21 cellular contexts compared by ENCODE assay signal in genomic region chr9:13205824-13206223, GRCh38.
DNase-seq lines count a peak whose midpoint lies in the region; ATAC-seq, FAIRE-seq and TF ChIP-seq lines count a peak whose summit lies in the region.
"Had no signal": no experiment of that assay in that cellular context is flagged by ENCODE, and none has a peak within 500 bp of the region (broad histone marks: within the 10 kb centered on the region; RNA-seq: fewer than 3 reads in every experiment).

No MANE protein-coding gene starts in this region.

- H3K4me2 ChIP-seq in HepG2 (ENCODE audit: low read depth, low read length), result no peak overlapping the region
- H3K4me2 ChIP-seq: BLaER1 treated with 17β-estradiol and CSF1 and Interleukin-3, amounts not matched to agents 10 nM and 100 nM; GM23338 had no signal

- H3K27me3 Mint-ChIP-seq in chondrocyte (ENCODE audit: low read depth), result no peaks in the 10 kb centered on the region

- intact Hi-C loops in HepG2 (cut with micrococcal nuclease; ENCODE audit: unreplicated experiment), result no loop called here

- peaks cover 32% of the 10 kb centered on the region for H3K36me3 Mint-ChIP-seq in chondrocyte (ENCODE audit: low read depth)

- H3K79me2 ChIP-seq in HepG2 (ENCODE audit: insufficient read depth, low read length), result no peaks in the 10 kb centered on the region

- no peak overlapping the region for H2AFZ ChIP-seq in HepG2 (ENCODE audit: low read length)
- H2AFZ ChIP-seq: GM23338 had no signal

- POLR2A ChIA-PET in HepG2 (lab: Yijun Ruan, JAX), result no interaction called here

- FAIRE-seq in HepG2 (lab: Jason Lieb, UNC), result no peak
- FAIRE-seq: D721Med had no signal

- no TSS peak for BruUV-seq in HepG2 (replicated peaks; lab: Mats Ljungman, UMichigan)

- H4K20me1 ChIP-seq in HepG2 (ENCODE audit: insufficient read depth, low read length), result no peaks in the 10 kb centered on the region
- H4K20me1 ChIP-seq: BLaER1 treated with 17β-estradiol and CSF1 and Interleukin-3, amounts not matched to agents 10 nM and 100 nM had no signal

- no peaks in the 10 kb centered on the region for H3K9me3 ChIP-seq in HepG2 (ENCODE audit: low read length)
- H3K9me3 ChIP-seq: BLaER1 treated with 17β-estradiol and CSF1 and Interleukin-3, amounts not matched to agents 10 nM and 100 nM had no signal

- H3K27me3 ChIP-seq in HepG2 (ENCODE audit: control insufficient read depth in 1 of 2, insufficient read depth in 2 of 2, low read length in 2 of 2), result no peaks in the 10 kb centered on the region
- H3K27me3 ChIP-seq: BLaER1 treated with 17β-estradiol and CSF1 and Interleukin-3, amounts not matched to agents 10 nM and 100 nM had no signal

- in situ Hi-C loops in HepG2 (cut with HindIII; ENCODE audit: extremely low pct_ligation_motif_present, low pct_unique_long_range_greater_than_20kb), result no loop called here

- TF ChIP-seq EP300 in HepG2 (IDR thresholded peaks at IDR 0.05; ENCODE audit: low read depth in 2 of 2, low read length in 2 of 2) (no peak), HepG2 (CRISPR knock-in tag; IDR thresholded peaks at IDR 0.05; ENCODE audit: borderline replicate concordance) (no peak)

- ATAC-seq in HepG2, result no peak
- no peak for ATAC-seq in stimulated activated naive CD8-positive, alpha-beta T cell treated with anti-CD3 and anti-CD28 coated beads, Interleukin-15, Interleukin-2, amounts not matched to agents 100 U/mL and 50 U/mL, for 24 hours
- no peak for ATAC-seq in GM19455 (IDR thresholded peaks at IDR 0.05; ENCODE audit: unreplicated experiment)
- no peak for ATAC-seq in GM18520 (IDR thresholded peaks at IDR 0.05; ENCODE audit: unreplicated experiment)
- ATAC-seq: GM23338, PC-3, SK-N-SH treated with all-trans-retinoic acid at 6 μM for 48 hours had no signal

- TF ChIP-seq POLR2A in HepG2 (IDR thresholded peaks at IDR 0.05; ENCODE audit: insufficient read depth in 1 of 2, low read depth in 2 of 2, low read length in 2 of 2), result no peak

- no peak overlapping the region for H3K4me3 Mint-ChIP-seq in chondrocyte (ENCODE audit: unreplicated experiment)
- H3K4me3 Mint-ChIP-seq: GM23338 had no signal

- H3K4me3 ChIP-seq in epithelial cell of esophagus (ENCODE audit: low read length), result no peak overlapping the region
- no peak overlapping the region for H3K4me3 ChIP-seq in HepG2 (replicated peaks in 1 of 3; ENCODE audit: insufficient read depth in 1 of 3, low read depth in 2 of 3, low read length in 3 of 3)
- H3K4me3 ChIP-seq: BLaER1 treated with 17β-estradiol and CSF1 and Interleukin-3, amounts not matched to agents 10 nM and 100 nM; GM23338 had no signal

- peaks cover 21% of the 10 kb centered on the region for H3K4me1 ChIP-seq in HepG2 (ENCODE audit: insufficient read depth, low read length)
- H3K4me1 ChIP-seq: BLaER1 treated with 17β-estradiol and CSF1 and Interleukin-3, amounts not matched to agents 10 nM and 100 nM had no signal

- TF ChIP-seq CTCF in epithelial cell of esophagus (IDR thresholded peaks at IDR 0.05; ENCODE audit: insufficient read depth, low read depth, low read length, missing control alignments) (no peak), HepG2 (CRISPR knock-in tag; IDR thresholded peaks at IDR 0.05) (no peak), chondrocyte (IDR thresholded peaks at IDR 0.05) (no peak)

- peaks cover 12% of the 10 kb centered on the region for H3K4me1 Mint-ChIP-seq in chondrocyte (ENCODE audit: low read depth)

- no peak overlapping the region for H3K27ac ChIP-seq in HepG2 (ENCODE audit: extremely low read length, insufficient read depth, low read length)
- H3K27ac ChIP-seq: BLaER1 treated with 17β-estradiol and CSF1 and Interleukin-3, amounts not matched to agents 10 nM and 100 nM had no signal

- no peak overlapping the region for H3K27ac Mint-ChIP-seq in chondrocyte (ENCODE audit: unreplicated experiment)
- H3K27ac Mint-ChIP-seq: GM23338 had no signal

- CTCF ChIA-PET in HepG2 (lab: Yijun Ruan, JAX; ENCODE audit: low intra/inter-chr PET ratio, low total read pairs), result no interaction called here

- H3K36me3 ChIP-seq in HepG2 (replicated peaks in 1 of 2; ENCODE audit: control insufficient read depth in 1 of 2, insufficient read depth in 2 of 2, low read length in 2 of 2), result no peaks in the 10 kb centered on the region
- H3K36me3 ChIP-seq: BLaER1 treated with 17β-estradiol and CSF1 and Interleukin-3, amounts not matched to agents 10 nM and 100 nM had no signal

- no peak overlapping the region for H3K9ac ChIP-seq in HepG2 (ENCODE audit: insufficient read depth, low read depth, low read length)
- H3K9ac ChIP-seq: BLaER1 treated with 17β-estradiol and CSF1 and Interleukin-3, amounts not matched to agents 10 nM and 100 nM had no signal

- no peak for TF ChIP-seq RAD21 in HepG2 (CRISPR knock-in tag; IDR thresholded peaks at IDR 0.05)

- 82% methylated on average over 3 of the region's 3 CpGs for WGBS in HepG2 (ENCODE audit: low lambda C conversion rate)

- no peaks in the 10 kb centered on the region for H3K9me3 Mint-ChIP-seq in chondrocyte (ENCODE audit: low read depth)
- H3K9me3 Mint-ChIP-seq: GM23338 had no signal

- DNase-seq in EH (ENCODE audit: low read depth), result peak; percentile 3
- peak; percentile 77 for DNase-seq in OCI-M1 (lab: John Stamatoyannopoulos, UW)
- peak; percentile 71 for DNase-seq in epithelial cell of esophagus (ENCODE audit: low read depth)
- DNase-seq in HepG2 (ENCODE audit: low spot score), result no peak
- DNase-seq in stimulated activated naive CD8-positive, alpha-beta T cell treated with anti-CD3 and anti-CD28 coated beads, Interleukin-15, Interleukin-2, amounts not matched to agents 100 U/mL and 50 U/mL, for 24 hours, result no peak
- DNase-seq in chondrocyte (ENCODE audit: low spot score), result no peak
- DNase-seq: NCI-H1092 treated with DMSO at 0.1 percent for 48 hours, NCI-H1694, NCI-H2107, NCI-H510A, NCI-H774, PC-3, RPMI8226, SHP77 treated with DMSO at 0.1 percent for 48 hours, T-helper 1 cell had no signal

TF ChIP-seq in HepG2, 621 proteins besides CTCF, POLR2A, EP300 and RAD21:
- TF ChIP-seq CEBPG (CRISPR knock-in tag; IDR thresholded peaks at IDR 0.05) (peak; percentile 85), CEBPB (IDR thresholded peaks at IDR 0.05; ENCODE audit: borderline replicate concordance, low read depth, low read length) (peak; percentile 93), ZSCAN22 (CRISPR knock-in tag; IDR thresholded peaks at IDR 0.05) (no peak)

Comparison
In these comparisons a context has a peak if more than half of its experiments do, and no peak if none do; other contexts are left out.
1. DNase-seq: peak in EH (single experiment), OCI-M1 (single experiment) and epithelial cell of esophagus (single experiment); none in HepG2 (single experiment), stimulated activated naive CD8-positive, alpha-beta T cell treated with anti-CD3 and anti-CD28 coated beads, Interleukin-15, Interleukin-2, amounts not matched to agents 100 U/mL and 50 U/mL, for 24 hours (single experiment) and chondrocyte (single experiment).